ENCODE assay signal across 21 cellular contexts in genomic region chr5:125286266-125286665, GRCh38.
"Had no signal": no experiment of that assay in that cellular context is flagged by ENCODE, and none has a peak within 500 bp of the region (broad histone marks: within the 10 kb centered on the region; RNA-seq: fewer than 3 reads in every experiment).

No MANE protein-coding gene starts in this region.

- ATAC-seq: body of pancreas; left cardiac atrium; right lobe of liver; stimulated activated naive CD8-positive, alpha-beta T cell treated with anti-CD3 and anti-CD28 coated beads, Interleukin-15, Interleukin-2, amounts not matched to agents 100 U/mL and 50 U/mL, for 24 hours had no signal

- DNase-seq: activated CD4-positive, alpha-beta T cell treated with anti-CD3 and anti-CD28 coated beads for 4 hours; activated CD4-positive, alpha-beta T cell treated with anti-CD3 and anti-CD28 coated beads, Interleukin-2, amount 50 U/mL, for 4 hours; activated CD8-positive, alpha-beta memory T cell treated with anti-CD3 and anti-CD28 coated beads for 24 hours; activated effector memory CD4-positive, alpha-beta T cell treated with anti-CD3 and anti-CD28 coated beads, Interleukin-2, amount 50 U/mL, for 16 hours; activated naive CD4-positive, alpha-beta T cell treated with anti-CD3 and anti-CD28 coated beads for 36 hours; activated naive CD8-positive, alpha-beta T cell treated with anti-CD3 and anti-CD28 coated beads for 36 hours; adrenal gland; aorta; body of pancreas; dermis blood vessel endothelial cell; effector CD4-positive, alpha-beta T cell; hippocampal formation; left cardiac atrium; mammary epithelial cell; naive B cell; nephron progenitor cell; right lobe of liver; stimulated activated CD4-positive, alpha-beta T cell treated with anti-CD3 and anti-CD28 coated beads, Interleukin-4, amount 100 ng/mL, for 1 hour; stimulated activated naive CD8-positive, alpha-beta T cell treated with anti-CD3 and anti-CD28 coated beads, Interleukin-15, Interleukin-2, amounts not matched to agents 100 U/mL and 50 U/mL, for 24 hours; testis; uterus had no signal
